11 cellular contexts compared by ENCODE assay signal in the genomic region with DNA sequence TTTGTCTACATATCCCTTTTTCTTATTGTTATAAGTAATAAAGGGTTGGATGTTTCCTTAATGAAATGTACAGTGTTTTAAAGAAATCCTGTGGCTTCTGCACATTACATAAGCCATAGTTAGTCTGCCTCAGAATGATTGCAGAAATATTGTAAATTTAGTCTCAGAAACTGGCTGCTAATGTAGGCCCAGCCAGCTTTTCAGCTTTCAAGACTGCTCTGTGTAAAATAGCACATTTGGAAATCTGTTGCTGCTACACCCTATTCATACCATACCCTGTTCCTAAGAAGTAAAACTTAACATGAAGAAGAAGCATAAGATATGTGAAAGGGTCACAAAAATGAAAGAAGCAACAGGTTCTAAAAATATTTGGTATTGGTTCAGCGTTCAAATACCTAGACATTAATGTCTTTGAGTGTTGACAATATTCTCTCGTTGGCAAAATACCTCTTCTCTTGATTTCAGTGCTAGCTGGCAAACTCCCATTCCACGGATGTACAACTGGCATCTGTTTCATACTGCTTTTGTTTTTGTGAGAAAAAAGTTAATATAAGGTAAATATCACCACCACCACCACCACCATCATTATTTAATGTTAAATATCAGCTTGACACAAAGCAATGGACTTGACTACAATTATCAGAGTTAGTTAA. TPM values are rescaled to one million over a fixed set of nuclear protein-coding genes. Genes with fewer than 3 reads are reported as not detected.
DNase-seq lines count a peak whose midpoint lies in the region; ATAC-seq and TF ChIP-seq lines count a peak whose summit lies in the region.
"Had no signal": no experiment of that assay in that cellular context is flagged by ENCODE, and none has a peak within 500 bp of the region (broad histone marks: within the 10 kb centered on the region; RNA-seq: fewer than 3 reads in every experiment).

No MANE protein-coding gene starts in this region.

- H3K4me1 ChIP-seq in PC-3 (ENCODE audit: insufficient read depth, low read length) (peaks cover 12% of the 10 kb centered on the region), tibial artery (peaks cover 0 to 11% (median 0%) of the 10 kb centered on the region in 4 donors)
- H3K4me1 ChIP-seq: right atrium auricular region had no signal

- no peaks in the 10 kb centered on the region for H3K79me2 ChIP-seq in PC-3 (ENCODE audit: low read length)

- H3K27ac ChIP-seq in PC-3 (ENCODE audit: low read length) (no peak overlapping the region), tibial artery (peak overlapping the region in 1 of 2 donors; percentile 7)
- H3K27ac ChIP-seq: foreskin keratinocyte, right atrium auricular region had no signal

- no peaks in the 10 kb centered on the region for H4K20me1 ChIP-seq in PC-3 (ENCODE audit: low read length)

- TF ChIP-seq CTCF in PC-3 (conservative IDR thresholded peaks at IDR 0.05; ENCODE audit: low read depth, low read length) (no peak), tibial artery (IDR thresholded peaks at IDR 0.05) (no peak)

- H3K9me3 ChIP-seq in PC-3 (ENCODE audit: low read length), result no peaks in the 10 kb centered on the region
- no peaks in the 10 kb centered on the region for H3K9me3 ChIP-seq in tibial artery
- H3K9me3 ChIP-seq: right atrium auricular region had no signal

- H3K9ac ChIP-seq in PC-3 (ENCODE audit: low read length), result no peak overlapping the region

- ATAC-seq in GM18868 (IDR thresholded peaks at IDR 0.05; ENCODE audit: unreplicated experiment) (peak; percentile 41), GM21737 (IDR thresholded peaks at IDR 0.05; ENCODE audit: unreplicated experiment) (peak; percentile 46), HG03175 (IDR thresholded peaks at IDR 0.05; ENCODE audit: unreplicated experiment) (peak; percentile 39), left lobe of liver (peak; percentile 72), PC-3 (no peak)
- ATAC-seq: foreskin keratinocyte had no signal

- H3K4me2 ChIP-seq in PC-3 (ENCODE audit: low read length), result no peak overlapping the region

- CTCF ChIA-PET in PC-3 (lab: Charles Lee), result no interaction called here

- no peaks in the 10 kb centered on the region for H3K36me3 ChIP-seq in PC-3 (ENCODE audit: low read depth, low read length)
- H3K36me3 ChIP-seq in tibial artery, result no peaks in the 10 kb centered on the region
- H3K36me3 ChIP-seq: right atrium auricular region had no signal

- BruUV-seq in PC-3 (replicated peaks; lab: Mats Ljungman, UMichigan), result no TSS peak

- H3K9me2 ChIP-seq in PC-3 (replicated peaks; ENCODE audit: low read length), result no peaks in the 10 kb centered on the region

- POLR2A ChIA-PET in PC-3 (lab: Charles Lee; ENCODE audit: unreplicated experiment), result interaction anchor here (0.7 kb wide), 1 partner anchor 22 kb away, joined by 11 read pairs; no protein-coding TSS in a partner anchor

- H3K27me3 ChIP-seq in PC-3 (ENCODE audit: low read length), result no peaks in the 10 kb centered on the region
- no peaks in the 10 kb centered on the region for H3K27me3 ChIP-seq in tibial artery
- H3K27me3 ChIP-seq: foreskin keratinocyte, right atrium auricular region had no signal

- DNase-seq in left lobe of liver (ENCODE audit: low spot score), result no peak
- DNase-seq in KBM-7, result no peak
- no peak for DNase-seq in GOT3 (lab: John Stamatoyannopoulos, UW)
- no peak for DNase-seq in PC-3
- no peak for DNase-seq in tibial artery
- DNase-seq: activated T-cell treated with anti-CD3 and anti-CD28 coated beads, Interleukin-2, amount 50 U/mL, for 1 hour; foreskin keratinocyte had no signal

- in situ Hi-C loops in KBM-7 (cut with MboI; ENCODE audit: low pct_unique_long_range_greater_than_20kb, low sequenced_read_pairs), result no loop called here

- intact Hi-C loops in PC-3 (cut with micrococcal nuclease) (no loop called here), tibial artery (cut with DNase I; ENCODE audit: low total_unique reads) (no loop called here)

- no peak overlapping the region for H2AFZ ChIP-seq in PC-3 (ENCODE audit: low read length)

- H3F3A ChIP-seq in PC-3 (ENCODE audit: low read length, unreplicated experiment), result peaks cover 4% of the 10 kb centered on the region

- H3K4me3 ChIP-seq in PC-3 (ENCODE audit: low read length), result no peak overlapping the region
- no peak overlapping the region for H3K4me3 ChIP-seq in tibial artery
- H3K4me3 ChIP-seq: right atrium auricular region had no signal

RNA-seq across cellular contexts. Expression of a gene that starts 19.2 kb away (rescaled TPM):
- 32.2 TPM for total RNA-seq in left lobe of liver
- 76.2 and 80.3 TPM in 2 replicates for total RNA-seq in PC-3 (2014; rRNA removed)

RNA-seq across cellular contexts. Expression of a gene that starts 21.1 kb away (rescaled TPM):
- total RNA-seq in left lobe of liver (1.2 TPM), PC-3 (2014; rRNA removed) (0.51 and 0.58 TPM in 2 replicates)
